8 cellular contexts compared by ENCODE assay signal in the genomic region with DNA sequence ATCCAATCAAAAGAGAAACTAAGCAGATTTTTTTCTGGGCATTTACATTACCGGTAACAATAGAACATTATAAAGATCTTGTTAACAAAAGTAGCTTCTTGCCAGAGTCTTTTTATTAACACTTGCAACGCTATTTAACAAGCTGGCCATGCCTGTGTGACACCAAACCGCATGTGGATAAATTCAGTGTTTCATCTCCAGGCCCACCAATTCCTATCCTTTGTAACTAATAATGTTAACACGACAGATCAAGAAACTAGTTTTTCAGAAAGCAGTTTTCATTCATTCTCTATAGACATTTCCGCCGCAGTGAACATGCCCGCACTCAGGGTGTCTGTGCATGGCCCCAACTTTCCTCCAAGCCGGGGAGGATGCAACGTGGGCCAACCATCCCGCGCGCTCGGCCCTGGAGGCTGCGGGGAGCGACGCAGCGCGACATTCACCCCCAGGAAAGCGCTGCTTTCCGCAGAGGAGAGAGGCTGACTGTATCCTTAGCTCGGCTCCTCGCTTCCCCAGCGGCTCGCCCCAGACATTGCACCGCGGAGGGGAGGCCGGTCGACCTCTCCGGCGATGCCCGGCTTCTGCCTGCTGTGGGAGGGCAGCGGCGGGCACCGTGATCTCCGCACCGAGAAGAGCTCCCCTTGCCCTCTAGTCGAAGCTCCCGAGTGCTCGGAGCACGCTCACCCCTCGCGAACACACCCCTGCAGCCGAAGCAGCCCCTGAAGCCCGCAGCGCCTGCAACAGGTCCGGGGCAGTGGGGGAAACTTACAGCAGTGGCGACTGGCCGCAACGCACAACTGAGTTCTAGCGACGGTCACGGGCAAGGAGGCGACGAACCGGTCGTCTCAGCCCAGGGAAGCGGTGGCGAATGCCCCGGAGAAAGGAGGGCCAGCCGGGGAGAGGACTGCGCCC. TPM values are rescaled to one million over a fixed set of nuclear protein-coding genes. Genes with fewer than 3 reads are reported as not detected.
DNase-seq lines count a peak whose midpoint lies in the region; ATAC-seq and TF ChIP-seq lines count a peak whose summit lies in the region.

No MANE protein-coding gene starts in this region.

- H3K36me3 Mint-ChIP-seq in activated T-helper 2 cell treated with anti-CD3 and anti-CD28 coated beads, Interferon-gamma antibody, Interleukin-2, Interleukin-4, amounts not matched to agents 10 μg/mL and 5 μg/mL and 100 μg/mL, durations not matched to agents 14 hours and 24 hours and 36 hours (ENCODE audit: low read depth) = no peaks in the 10 kb centered on the region

- ATAC-seq in HG02938 (IDR thresholded peaks at IDR 0.05; ENCODE audit: unreplicated experiment) (peak; percentile 18), omental fat pad (ENCODE audit: low FRiP score) (peak; percentile 54)

- TF ChIP-seq CTCF in foreskin fibroblast (IDR thresholded peaks at IDR 0.05; ENCODE audit: low read depth, low read length) (no peak), omental fat pad (IDR thresholded peaks at IDR 0.05) (no peak)

- H3K27ac Mint-ChIP-seq in activated T-helper 2 cell treated with anti-CD3 and anti-CD28 coated beads, Interferon-gamma antibody, Interleukin-2, Interleukin-4, amounts not matched to agents 10 μg/mL and 5 μg/mL and 100 μg/mL, durations not matched to agents 14 hours and 24 hours and 36 hours = no peak overlapping the region

- H3K4me3 Mint-ChIP-seq in activated T-helper 2 cell treated with anti-CD3 and anti-CD28 coated beads, Interferon-gamma antibody, Interleukin-2, Interleukin-4, amounts not matched to agents 10 μg/mL and 5 μg/mL and 100 μg/mL, durations not matched to agents 14 hours and 24 hours and 36 hours (ENCODE audit: low read depth) = peak overlapping the region; percentile 79

- H3K9me3 Mint-ChIP-seq in activated T-helper 2 cell treated with anti-CD3 and anti-CD28 coated beads, Interferon-gamma antibody, Interleukin-2, Interleukin-4, amounts not matched to agents 10 μg/mL and 5 μg/mL and 100 μg/mL, durations not matched to agents 14 hours and 24 hours and 36 hours = no peaks in the 10 kb centered on the region

- H3K4me3 ChIP-seq in foreskin fibroblast (ENCODE audit: low read depth in 1 of 2, low read length in 2 of 2) = peak overlapping the region; percentile 77 to 88

- H3K4me1 Mint-ChIP-seq in activated T-helper 2 cell treated with anti-CD3 and anti-CD28 coated beads, Interferon-gamma antibody, Interleukin-2, Interleukin-4, amounts not matched to agents 10 μg/mL and 5 μg/mL and 100 μg/mL, durations not matched to agents 14 hours and 24 hours and 36 hours (ENCODE audit: low read depth) = peaks cover 22% of the 10 kb centered on the region

- intact Hi-C loops in activated T-helper 2 cell treated with anti-CD3 and anti-CD28 coated beads, Interferon-gamma antibody, Interleukin-2, Interleukin-4, amounts not matched to agents 10 μg/mL and 5 μg/mL and 100 μg/mL, durations not matched to agents 14 hours and 24 hours and 36 hours (cut with micrococcal nuclease) = loop anchor here (1.0 to 10.0 kb wide), 4 partner anchors 8 to 442 kb away; no protein-coding TSS in a partner anchor

- H3K27me3 Mint-ChIP-seq in activated T-helper 2 cell treated with anti-CD3 and anti-CD28 coated beads, Interferon-gamma antibody, Interleukin-2, Interleukin-4, amounts not matched to agents 10 μg/mL and 5 μg/mL and 100 μg/mL, durations not matched to agents 14 hours and 24 hours and 36 hours (ENCODE audit: low read depth) = peaks cover 76% of the 10 kb centered on the region

- DNase-seq in NCI-H345 (lab: John Stamatoyannopoulos, UW) (peak; percentile 45), NCI-H345 treated with DMSO at 0.1 percent for 48 hours (lab: John Stamatoyannopoulos, UW; ENCODE audit: unreplicated experiment) (no peak), NOMO-1 treated with dmso at 0.1 percent for 144 hours (lab: John Stamatoyannopoulos, UW; ENCODE audit: unreplicated experiment) (peak; percentile 25), foreskin fibroblast (peak; percentile 55 to 83), omental fat pad (ENCODE audit: low spot score) (no peak), NCI-H1930 (lab: John Stamatoyannopoulos, UW) (no peak)
- DNase-seq in activated T-helper 2 cell treated with anti-CD3 and anti-CD28 coated beads, Interferon-gamma antibody, Interleukin-2, Interleukin-4, amounts not matched to agents 10 μg/mL and 5 μg/mL and 100 μg/mL, durations not matched to agents 14 hours and 24 hours and 36 hours (ENCODE audit: low spot score) = peak; percentile 18

RNA-seq across cellular contexts. Expression of a gene that starts 0.7 kb away (rescaled TPM):
- total RNA-seq in activated T-helper 2 cell treated with anti-CD3 and anti-CD28 coated beads, Interferon-gamma antibody, Interleukin-2, Interleukin-4, amounts not matched to agents 10 μg/mL and 5 μg/mL and 100 μg/mL, durations not matched to agents 14 hours and 24 hours and 36 hours = 0.87 and 1.2 TPM in 2 replicates
- total RNA-seq in omental fat pad = 10 to 100 TPM in 3 of 4 donors, 1 to 10 TPM in 1; 7.8 to 22.1 (median 12.9) TPM

RNA-seq across cellular contexts. Expression of a gene that starts 45.2 kb away (rescaled TPM):
- 56.6 and 59.0 TPM in 2 replicates for total RNA-seq in activated T-helper 2 cell treated with anti-CD3 and anti-CD28 coated beads, Interferon-gamma antibody, Interleukin-2, Interleukin-4, amounts not matched to agents 10 μg/mL and 5 μg/mL and 100 μg/mL, durations not matched to agents 14 hours and 24 hours and 36 hours
- total RNA-seq in omental fat pad = 100 to 1,000 TPM in 3 of 4 donors, 10 to 100 TPM in 1; 94.2 to 204 (median 136) TPM

Comparison
In these comparisons a context has a peak if more than half of its experiments do, and no peak if none do; other contexts are left out.
1. DNase-seq: peak in NCI-H345 (single experiment), NOMO-1 treated with dmso at 0.1 percent for 144 hours (single experiment), activated T-helper 2 cell treated with anti-CD3 and anti-CD28 coated beads, Interferon-gamma antibody, Interleukin-2, Interleukin-4, amounts not matched to agents 10 μg/mL and 5 μg/mL and 100 μg/mL, durations not matched to agents 14 hours and 24 hours and 36 hours (single experiment) and foreskin fibroblast (2 of 2); none in NCI-H345 treated with DMSO at 0.1 percent for 48 hours (single experiment), omental fat pad (single experiment) and NCI-H1930 (0 of 2).